Comparison of ENCODE assay signal across 1 cellular context in genomic region chr21:29121759-29122158, GRCh38.
TF ChIP-seq lines count a peak whose summit lies in the region.

No MANE protein-coding gene starts in this region.

TF ChIP-seq in GM12878, 131 proteins besides CTCF, POLR2A, EP300 and RAD21:
- TF ChIP-seq NKRF (conservative IDR thresholded peaks at IDR 0.05) = no peak
- 0 out of 4 replicates have a peak, but pooled peaks of 1 of the 2 experiments have one; percentile 8 for TF ChIP-seq BHLHE40 (IDR thresholded peaks at IDR 0.05; ENCODE audit: borderline replicate concordance in 1 of 2, low read depth in 2 of 2, low read length in 1 of 2)
- TF ChIP-seq PBX3 (IDR thresholded peaks at IDR 0.05; ENCODE audit: insufficient replicate concordance, low read depth, low read length) = peak; percentile 38
- TF ChIP-seq NBN (IDR thresholded peaks at IDR 0.05) = 0 out of 2 replicates have a peak, but pooled peaks have one; percentile 44
- no peak for TF ChIP-seq NFIC (IDR thresholded peaks at IDR 0.05; ENCODE audit: low read depth, low read length)
- 0 out of 2 replicates have a peak, but pooled peaks have one; percentile 15 for TF ChIP-seq CHD2 (IDR thresholded peaks at IDR 0.05; ENCODE audit: borderline replicate concordance, low read depth, low read length)
- 0 out of 2 replicates have a peak, but pooled peaks have one; percentile 10 for TF ChIP-seq IKZF1 (conservative IDR thresholded peaks at IDR 0.05)
- no peak for TF ChIP-seq BACH1 (IDR thresholded peaks at IDR 0.05; ENCODE audit: borderline replicate concordance)
- peak; percentile 39 for TF ChIP-seq RELA (IDR thresholded peaks at IDR 0.05; ENCODE audit: borderline replicate concordance, partially characterized antibody)
- no peak for TF ChIP-seq ZBTB33 (IDR thresholded peaks at IDR 0.05)
- peak in 1 of 2 experiments; percentile 18; a peak in 1 of 4 replicates for TF ChIP-seq IKZF2 (IDR thresholded peaks at IDR 0.05)
- TF ChIP-seq E2F4 (IDR thresholded peaks at IDR 0.05; ENCODE audit: low read depth, low read length) = no peak
- peak; percentile 77 for TF ChIP-seq PKNOX1 (IDR thresholded peaks at IDR 0.05)
- TF ChIP-seq IRF3 (IDR thresholded peaks at IDR 0.05) = no peak
- TF ChIP-seq RFX5 (IDR thresholded peaks at IDR 0.05; ENCODE audit: low read depth, low read length) = no peak
- TF ChIP-seq POU2F2 (IDR thresholded peaks at IDR 0.05; ENCODE audit: borderline replicate concordance, low read depth, low read length) = peak; percentile 91; the same call in 2 of the 3 replicates
- 0 out of 2 replicates have a peak, but pooled peaks have one; percentile 33 for TF ChIP-seq POLR2AphosphoS5 (IDR thresholded peaks at IDR 0.05; ENCODE audit: low read length)
- TF ChIP-seq ATF7 (IDR thresholded peaks at IDR 0.05; ENCODE audit: low read depth) = no peak
- peak; percentile 59 for TF ChIP-seq RUNX3 (IDR thresholded peaks at IDR 0.05; ENCODE audit: low read length)
